11 cellular contexts compared by ENCODE assay signal in the genomic region with DNA sequence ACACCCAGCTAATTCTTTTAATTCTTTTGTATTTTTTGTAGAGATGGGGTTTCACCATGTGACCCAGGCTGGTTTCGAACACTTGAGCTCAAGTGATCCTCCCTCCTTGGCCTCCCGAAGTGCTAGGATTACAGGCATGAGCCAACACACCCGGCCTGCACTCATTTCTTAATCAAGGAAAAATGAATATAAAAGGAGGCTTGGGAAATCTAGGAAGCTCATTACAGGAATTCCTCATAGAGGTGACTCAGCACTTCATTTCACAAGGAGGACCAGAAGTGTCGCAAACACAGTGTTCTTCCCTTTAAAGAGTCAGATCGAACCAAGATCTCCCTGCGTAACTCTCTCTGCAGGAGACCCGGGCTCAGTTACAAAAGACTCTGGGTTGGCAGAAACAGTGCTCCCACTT. TPM values are rescaled to one million over a fixed set of nuclear protein-coding genes. Genes with fewer than 3 reads are reported as not detected.
DNase-seq lines count a peak whose midpoint lies in the region; ATAC-seq and TF ChIP-seq lines count a peak whose summit lies in the region.
"Had no signal": no experiment of that assay in that cellular context is flagged by ENCODE, and none has a peak within 500 bp of the region (broad histone marks: within the 10 kb centered on the region; RNA-seq: fewer than 3 reads in every experiment).

No MANE protein-coding gene starts in this region.

- peak; percentile 22 for DNase-seq in SW480 (ENCODE audit: low spot score)
- peak; percentile 79 for DNase-seq in right atrium auricular region (ENCODE audit: low spot score)
- DNase-seq in NCI-H1694 (lab: John Stamatoyannopoulos, UW): no peak
- DNase-seq in T-helper 17 cell: no peak
- DNase-seq: activated naive CD4-positive, alpha-beta T cell treated with anti-CD3 and anti-CD28 coated beads for 36 hours; NCI-H2081 had no signal

- H3K4me3 ChIP-seq in HEK293 (ENCODE audit: low read depth, low read length): no peak overlapping the region
- H3K4me3 ChIP-seq in right atrium auricular region: no peak overlapping the region
- H3K4me3 ChIP-seq in subcutaneous abdominal adipose tissue (ENCODE audit: low read depth in 1 of 5, low read length in 5 of 5): peak overlapping the region in 1 of 5 donors; percentile 17

- TF ChIP-seq CTCF in HEK293 (tag by site-specific recombination; IDR thresholded peaks at IDR 0.05): no peak
- TF ChIP-seq CTCF in right atrium auricular region (IDR thresholded peaks at IDR 0.05): no peak

- CTCF ChIA-PET in HEK293 (lab: Yijun Ruan, JAX): interaction anchor here (0.5 to 1.7 kb wide), 3 partner anchors 22 to 311 kb away, joined by 3 to 8 read pairs (median 3); no protein-coding TSS in a partner anchor

- POLR2A ChIA-PET in HEK293 (lab: Yijun Ruan, JAX): interaction anchor here (0.6 to 0.7 kb wide), 2 partner anchors 10 to 1146 kb away, joined by 3 read pairs; a partner anchor contains a TSS

- no peak overlapping the region for H3K27ac Mint-ChIP-seq in T-helper 17 cell
- H3K27ac Mint-ChIP-seq: activated naive CD4-positive, alpha-beta T cell treated with anti-CD3 and anti-CD28 coated beads for 36 hours; memory B cell had no signal

- peaks cover 2% of the 10 kb centered on the region for H3K4me1 Mint-ChIP-seq in T-helper 17 cell

- no peaks in the 10 kb centered on the region for H3K4me1 ChIP-seq in HEK293 (ENCODE audit: control insufficient read depth, insufficient read depth, low read length)
- H3K4me1 ChIP-seq in right atrium auricular region: no peaks in the 10 kb centered on the region
- H3K4me1 ChIP-seq in subcutaneous abdominal adipose tissue (ENCODE audit: control insufficient read depth in 5 of 5, insufficient read depth in 5 of 5, low read length in 5 of 5): peaks cover 0 to 10% (median 8%) of the 10 kb centered on the region in 5 donors

- H3K27me3 ChIP-seq in right atrium auricular region (no peaks in the 10 kb centered on the region), subcutaneous abdominal adipose tissue (ENCODE audit: control insufficient read depth in 5 of 5, insufficient read depth in 4 of 5, low read length in 5 of 5) (no peaks in the 10 kb centered on the region)

- ATAC-seq in GM21447 (IDR thresholded peaks at IDR 0.05; ENCODE audit: unreplicated experiment) (no peak), T-helper 17 cell (no peak), GM21528 (IDR thresholded peaks at IDR 0.05; ENCODE audit: low FRiP score, unreplicated experiment) (no peak)

- H3K4me3 Mint-ChIP-seq in T-helper 17 cell: no peak overlapping the region
- H3K4me3 Mint-ChIP-seq: activated naive CD4-positive, alpha-beta T cell treated with anti-CD3 and anti-CD28 coated beads for 36 hours; memory B cell had no signal

- H3K27ac ChIP-seq in HEK293 (ENCODE audit: extremely low read depth, low read depth, low read length) (no peak overlapping the region), right atrium auricular region (peak overlapping the region in 1 of 2 donors; percentile 14), subcutaneous abdominal adipose tissue (ENCODE audit: low read depth, low read length) (peak overlapping the region; percentile 46)

- no peaks in the 10 kb centered on the region for H3K27me3 Mint-ChIP-seq in T-helper 17 cell

- no peak overlapping the region for H3K9ac ChIP-seq in subcutaneous abdominal adipose tissue (ENCODE audit: low read length in 5 of 5)

- H3K36me3 ChIP-seq in HEK293 (ENCODE audit: control insufficient read depth in 2 of 2, insufficient read depth in 1 of 2, low read length in 2 of 2) (no peaks in the 10 kb centered on the region), right atrium auricular region (no peaks in the 10 kb centered on the region), subcutaneous abdominal adipose tissue (ENCODE audit: control insufficient read depth in 5 of 5, insufficient read depth in 5 of 5, low read length in 5 of 5) (no peaks in the 10 kb centered on the region)

- H3K9me3 ChIP-seq in HEK293 (ENCODE audit: control insufficient read depth, insufficient read depth, low read depth, low read length): no peaks in the 10 kb centered on the region
- peaks cover 0 to 6% of the 10 kb centered on the region in 2 donors for H3K9me3 ChIP-seq in right atrium auricular region
- H3K9me3 ChIP-seq in subcutaneous abdominal adipose tissue (ENCODE audit: control insufficient read depth in 5 of 5, low read length in 5 of 5): peaks cover 0 to 4% (median 2%) of the 10 kb centered on the region in 5 donors
- H3K9me3 ChIP-seq in T-helper 17 cell (ENCODE audit: control insufficient read depth, low read length, poor library complexity, severe bottlenecking): no peaks in the 10 kb centered on the region

- no peaks in the 10 kb centered on the region for H3K36me3 Mint-ChIP-seq in T-helper 17 cell (ENCODE audit: low read depth)
- H3K36me3 Mint-ChIP-seq: memory B cell had no signal

TF ChIP-seq in HEK293, 187 proteins besides CTCF, POLR2A, EP300 and RAD21:
- TF ChIP-seq GLIS1 (tag by site-specific recombination; IDR thresholded peaks at IDR 0.05): peak; percentile 15; the same call in 1 of the 2 replicates
- TF ChIP-seq ZNF175 (tag by site-specific recombination; IDR thresholded peaks at IDR 0.05): no peak
- TF ChIP-seq ZBTB17 (tag by site-specific recombination; IDR thresholded peaks at IDR 0.05): 0 out of 2 replicates have a peak, but pooled peaks have one; percentile 18

RNA-seq across cellular contexts. Expression of a gene that starts 30.3 kb away (rescaled TPM):
- total RNA-seq in right atrium auricular region: 100 to 1,000 TPM; 237 to 302 TPM
- 1,000 to 10,000 TPM; 1,744 to 1,805 TPM for total RNA-seq in T-helper 17 cell

Comparison
In these comparisons a context has a peak if more than half of its experiments do, and no peak if none do; other contexts are left out.
1. DNase-seq: peak in SW480 (single experiment) and right atrium auricular region (single experiment); none in NCI-H1694 (single experiment) and T-helper 17 cell (0 of 3).
2. RNA of a gene that starts 30.3 kb away (total RNA-seq): 1,744 to 1,805 TPM in T-helper 17 cell; 237 to 302 TPM in right atrium auricular region; every median in the first group is over 4 times any median in the second.